1 cellular context compared by ENCODE assay signal in the genomic region with DNA sequence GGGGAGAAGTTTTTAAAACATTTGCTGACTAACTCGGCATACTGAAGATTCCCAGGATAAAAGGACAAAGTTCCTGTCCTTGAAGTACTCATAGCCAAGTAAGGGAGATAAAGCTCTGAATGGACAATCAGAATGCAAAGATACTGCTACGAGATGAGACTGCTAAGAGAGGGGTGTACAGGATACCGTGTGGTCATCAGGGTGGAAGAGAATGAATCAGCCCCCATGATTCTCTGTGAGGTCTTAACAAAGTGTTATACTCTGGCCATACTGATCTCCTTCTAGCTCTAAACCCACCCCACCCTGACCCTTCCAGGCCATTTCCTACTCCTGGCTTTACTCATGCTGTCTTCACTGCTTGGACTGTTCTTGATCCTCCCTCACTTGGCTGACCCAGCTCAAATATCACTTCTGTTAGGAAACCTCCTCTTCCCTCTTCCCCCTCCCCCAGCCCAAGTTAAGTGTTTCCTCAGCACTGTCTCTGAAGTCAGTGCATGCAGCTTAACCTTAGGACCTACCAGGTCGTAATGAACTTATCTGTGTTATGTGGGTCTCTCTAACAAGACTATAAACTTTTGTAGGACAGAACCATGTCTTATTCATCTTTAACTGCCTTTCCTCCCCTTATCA.
A peak's percentile ranks its signal among the peaks of the same experiment; 100 is the strongest.
TF ChIP-seq lines count a peak whose summit lies in the region.

No MANE protein-coding gene starts in this region.

TF ChIP-seq in IMR-90, 13 proteins besides CTCF, POLR2A, EP300 and RAD21:
- TF ChIP-seq CHD1 (IDR thresholded peaks at IDR 0.05; ENCODE audit: low read depth, low read length) (no peak), NFE2L2 (IDR thresholded peaks at IDR 0.05; ENCODE audit: low read depth, low read length) (no peak), MAZ (IDR thresholded peaks at IDR 0.05; ENCODE audit: borderline replicate concordance, low read depth, low read length) (no peak), MAFK (IDR thresholded peaks at IDR 0.05; ENCODE audit: low read depth, low read length) (0 out of 2 replicates have a peak, but pooled peaks have one; percentile 7), BHLHE40 (IDR thresholded peaks at IDR 0.05; ENCODE audit: low read depth, low read length) (no peak)
TF ChIP-seq in IMR-90: peak in this region for 1.
